ENCODE assay signal across 8 cellular contexts in genomic region chr17:75393523-75394331, GRCh38. TPM values are rescaled to one million over a fixed set of nuclear protein-coding genes. Genes with fewer than 3 reads are reported as not detected.
A peak's percentile ranks its signal among the peaks of the same experiment; 100 is the strongest.
DNase-seq lines count a peak whose midpoint lies in the region; ATAC-seq and TF ChIP-seq lines count a peak whose summit lies in the region.

No MANE protein-coding gene starts in this region.

- H3K56ac ChIP-seq in mesendoderm (ENCODE audit: low read length): peak overlapping the region; percentile 97

- H3K79me1 ChIP-seq in mesendoderm (ENCODE audit: low read length): peaks cover 20% of the 10 kb centered on the region

- peaks cover 68% of the 10 kb centered on the region for H3K4me1 Mint-ChIP-seq in activated CD8-positive, alpha-beta memory T cell treated with anti-CD3 and anti-CD28 coated beads, Interleukin-2, amount 10 ng/mL, durations not matched to agents 7 days and 5 days

- H3K9ac ChIP-seq in endocrine pancreas (ENCODE audit: control insufficient read depth, insufficient read depth, low read length) (peak overlapping the region; percentile 93), mesendoderm (ENCODE audit: low read length) (peak overlapping the region; percentile 92)

- peak overlapping the region; percentile 39 for H2BK5ac ChIP-seq in mesendoderm (ENCODE audit: low read length)

- no peaks in the 10 kb centered on the region for H3K9me3 ChIP-seq in endocrine pancreas (ENCODE audit: control insufficient read depth, low read length)

- H3K4ac ChIP-seq in mesendoderm (ENCODE audit: low read depth, low read length): no peak overlapping the region

- no peak overlapping the region for H3K23ac ChIP-seq in mesendoderm (ENCODE audit: low read length)

- no peak overlapping the region for H2BK120ac ChIP-seq in mesendoderm (ENCODE audit: low read depth, low read length)

- no peak overlapping the region for H2BK15ac ChIP-seq in mesendoderm (replicated peaks; ENCODE audit: low read depth)

- H3K79me2 ChIP-seq in mesendoderm (ENCODE audit: control insufficient read depth, insufficient read depth, low read length): peaks cover 63% of the 10 kb centered on the region

- no peaks in the 10 kb centered on the region for H3K27me3 ChIP-seq in endocrine pancreas (ENCODE audit: control insufficient read depth, insufficient read depth, low read length)
- no peaks in the 10 kb centered on the region for H3K27me3 ChIP-seq in mesendoderm (ENCODE audit: insufficient read depth, low read length, poor library complexity)

- peak overlapping the region; percentile 67 for H3K27ac Mint-ChIP-seq in activated CD8-positive, alpha-beta memory T cell treated with anti-CD3 and anti-CD28 coated beads, Interleukin-2, amount 10 ng/mL, durations not matched to agents 7 days and 5 days

- peak overlapping the region; percentile 94 for H3K4me2 ChIP-seq in mesendoderm (ENCODE audit: low read length)

- WGBS in mesendoderm (ENCODE audit: extremely low coverage, insufficient coverage, low lambda C conversion rate): no CpG with 5 or more reads among the region's 28 CpGs

- H3K36me3 ChIP-seq in endocrine pancreas (ENCODE audit: control insufficient read depth, insufficient read depth, low read length) (no peaks in the 10 kb centered on the region), mesendoderm (ENCODE audit: control insufficient read depth, insufficient read depth, low read length) (no peaks in the 10 kb centered on the region)

- H3K18ac ChIP-seq in mesendoderm (ENCODE audit: low read length): no peak overlapping the region

- CTCF ChIA-PET in activated CD8-positive, alpha-beta memory T cell treated with anti-CD3 and anti-CD28 coated beads, Interleukin-2, amount 10 ng/mL, durations not matched to agents 7 days and 5 days (lab: Charles Lee): interaction anchor here (0.9 to 3.5 kb wide), 20 partner anchors 8 to 193 kb away, joined by 3 to 43 read pairs (median 4); partner anchors contain the start of genes GRB2, MIF4GD, MRPS7 and SLC25A19

- H3K9me3 Mint-ChIP-seq in activated CD8-positive, alpha-beta memory T cell treated with anti-CD3 and anti-CD28 coated beads, Interleukin-2, amount 10 ng/mL, durations not matched to agents 7 days and 5 days (ENCODE audit: low read depth): no peaks in the 10 kb centered on the region

- H3K27me3 Mint-ChIP-seq in activated CD8-positive, alpha-beta memory T cell treated with anti-CD3 and anti-CD28 coated beads, Interleukin-2, amount 10 ng/mL, durations not matched to agents 7 days and 5 days: no peaks in the 10 kb centered on the region

- H4K8ac ChIP-seq in mesendoderm (ENCODE audit: low read depth, low read length): no peak overlapping the region

- H3K4me3 ChIP-seq in endocrine pancreas (ENCODE audit: control insufficient read depth, insufficient read depth, low read length) (peak overlapping the region; percentile 96), mesendoderm (ENCODE audit: low read length) (peak overlapping the region; percentile 88)

- H3K4me1 ChIP-seq in endocrine pancreas (ENCODE audit: control insufficient read depth, insufficient read depth, low read length): peaks cover 30% of the 10 kb centered on the region
- peaks cover 3% of the 10 kb centered on the region for H3K4me1 ChIP-seq in mesendoderm (ENCODE audit: control insufficient read depth, low read depth, low read length)

- TF ChIP-seq CTCF in C4-2B (conservative IDR thresholded peaks at IDR 0.05): no peak

- no peak overlapping the region for H4K5ac ChIP-seq in mesendoderm (ENCODE audit: low read length)

- peak; percentile 99 for DNase-seq in HT1080 (ENCODE audit: low read depth)
- peak; percentile 97 for DNase-seq in NOMO-1 treated with DMSO at 0.1 percent for 48 hours (lab: John Stamatoyannopoulos, UW; ENCODE audit: unreplicated experiment)
- peak; percentile 91 for DNase-seq in activated CD8-positive, alpha-beta memory T cell treated with anti-CD3 and anti-CD28 coated beads, Interleukin-2, amount 10 ng/mL, durations not matched to agents 7 days and 5 days
- peak; percentile 100 for DNase-seq in mesendoderm
- DNase-seq in stimulated activated CD8-positive, alpha-beta memory T cell treated with anti-CD3 and anti-CD28 coated beads, Interleukin-12 subunit alpha, Interleukin-12 subunit beta, amount 100 ng/mL, for 24 hours (ENCODE audit: extremely low read depth): peak; percentile 60

- peak; percentile 60 for ATAC-seq in GM19455 (IDR thresholded peaks at IDR 0.05; ENCODE audit: unreplicated experiment)
- peak; percentile 96 for ATAC-seq in activated CD8-positive, alpha-beta memory T cell treated with anti-CD3 and anti-CD28 coated beads, Interleukin-2, amount 10 ng/mL, durations not matched to agents 7 days and 5 days

- H3K27ac ChIP-seq in C4-2B (peak overlapping the region; percentile 80), mesendoderm (ENCODE audit: low read depth, low read length) (peak overlapping the region; percentile 86)

- H3K36me3 Mint-ChIP-seq in activated CD8-positive, alpha-beta memory T cell treated with anti-CD3 and anti-CD28 coated beads, Interleukin-2, amount 10 ng/mL, durations not matched to agents 7 days and 5 days: peaks cover 29% of the 10 kb centered on the region

- H2AK5ac ChIP-seq in mesendoderm (ENCODE audit: low read length): no peak overlapping the region

- peak overlapping the region; percentile 98 for H3K4me3 Mint-ChIP-seq in activated CD8-positive, alpha-beta memory T cell treated with anti-CD3 and anti-CD28 coated beads, Interleukin-2, amount 10 ng/mL, durations not matched to agents 7 days and 5 days

RNA-seq across cellular contexts. Expression of gene GRB2, which starts 11.8 kb away (rescaled TPM):
- 106 and 134 TPM in 2 replicates for total RNA-seq in HT1080 (2014; rRNA removed; shearing (Covaris generic))
- polyA plus RNA-seq in HT1080 (2015; cell fraction: cytosol; rRNA removed): 84.0 and 111 TPM in 2 replicates
- 68.8 and 70.5 TPM in 2 replicates for polyA plus RNA-seq in HT1080 (2015; cell fraction: nucleus; rRNA removed)
- 100 to 1,000 TPM; 138 to 179 TPM for total RNA-seq in activated CD8-positive, alpha-beta memory T cell treated with anti-CD3 and anti-CD28 coated beads, Interleukin-2, amount 10 ng/mL, durations not matched to agents 7 days and 5 days
- polyA plus RNA-seq in mesendoderm (2013, experiment 1 of 2): 144 TPM
- polyA plus RNA-seq in mesendoderm (2013, experiment 2 of 2): 132 TPM

Comparison
In these comparisons a context has a peak if more than half of its experiments do, and no peak if none do; other contexts are left out.
1. Peak in every context shown above with its lines: DNase-seq, ATAC-seq, H3K4me3 ChIP-seq and H3K27ac ChIP-seq.